Comparison of ENCODE assay signal across 26 cellular contexts in the genomic region with DNA sequence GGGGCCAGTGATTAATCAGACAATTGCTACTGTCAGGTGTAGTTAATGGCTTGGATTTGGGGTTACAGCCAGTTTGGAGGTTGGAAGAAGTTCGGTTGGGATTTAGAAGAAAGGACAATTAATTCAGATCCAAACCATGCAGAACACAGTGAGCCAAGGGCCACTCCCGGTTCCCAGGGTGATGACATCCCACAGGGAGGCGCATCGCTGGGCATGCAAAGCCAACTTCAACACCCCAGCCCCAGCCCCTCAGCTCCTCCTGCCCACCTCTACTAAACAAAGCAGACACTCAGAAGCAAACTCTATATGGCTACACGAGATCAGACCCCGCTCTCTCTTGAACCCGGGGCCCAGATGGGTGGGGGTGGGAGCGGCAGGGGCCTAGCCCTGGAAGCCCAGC. TPM values are rescaled to one million over a fixed set of nuclear protein-coding genes. Genes with fewer than 3 reads are reported as not detected.
"Had no signal": no experiment of that assay in that cellular context is flagged by ENCODE, and none has a peak within 500 bp of the region (broad histone marks: within the 10 kb centered on the region; RNA-seq: fewer than 3 reads in every experiment).

No MANE protein-coding gene starts in this region.

- DNase-seq: cortex of kidney; dorsolateral prefrontal cortex; effector CD8-positive, alpha-beta T cell; immature natural killer cell; lower lobe of right lung; occipital lobe; stimulated activated CD4-positive, alpha-beta T cell treated with anti-CD3 and anti-CD28 coated beads, Interleukin-2, amount 100 ng/mL, for 24 hours; stimulated activated CD4-positive, alpha-beta T cell treated with anti-CD3 and anti-CD28 coated beads, Interleukin-4, amount 100 ng/mL, for 4 hours; stimulated activated naive B cell treated with anti-CD40 and anti-IgM and Interleukin-4, amounts not matched to agents 10 μg/mL and 1 μg/mL and 100 μg/mL, for 72 hours; stimulated activated naive CD8-positive, alpha-beta T cell treated with anti-CD3 and anti-CD28 coated beads, Interleukin-15, amount 100 ng/mL, for 72 hours; testis; upper lobe of right lung had no signal

- H3K4me3 ChIP-seq: dorsolateral prefrontal cortex, lower lobe of right lung, pancreas, skin epidermis, testis, tibial nerve, upper lobe of right lung, vagina had no signal

- H3K4me1 ChIP-seq: tibial nerve, upper lobe of right lung, vagina had no signal

- H3K36me3 ChIP-seq: lower lobe of right lung, pancreas, tibial nerve, upper lobe of right lung, vagina had no signal

- H3K9me3 ChIP-seq: lower lobe of right lung, pancreas, testis, tibial nerve, upper lobe of right lung, vagina had no signal

- H3K27ac ChIP-seq: lower lobe of right lung, skin epidermis, testis, tibial nerve, upper lobe of right lung, vagina had no signal

- ATAC-seq: esophagus mucosa; lower lobe of right lung; natural killer cell treated with Interleukin-12 subunit alpha and Interleukin-12 subunit beta and Interleukin-15 and Interleukin-18, amount 100 ng/mL, for 72 hours; pancreas; stimulated activated naive B cell treated with anti-CD40 and anti-IgM and Interleukin-4, amounts not matched to agents 10 μg/mL and 1 μg/mL and 100 μg/mL, for 72 hours; stimulated activated naive CD8-positive, alpha-beta T cell treated with anti-CD3 and anti-CD28 coated beads, Interleukin-15, amount 100 ng/mL, for 72 hours; upper lobe of right lung had no signal

- H3K27me3 ChIP-seq: pancreas, testis, tibial nerve, upper lobe of right lung, vagina had no signal

RNA-seq across cellular contexts. Expression of gene MB, which starts 10.2 kb away (rescaled TPM):
- total RNA-seq: fibroblast of lung; frontal cortex; mesothelial cell of epicardium; natural killer cell treated with Interleukin-12 subunit alpha and Interleukin-12 subunit beta and Interleukin-15 and Interleukin-18, amount 100 ng/mL, for 72 hours; occipital lobe; progenitor cell of endocrine pancreas; renal cortical epithelial cell; sciatic nerve; subcutaneous adipose tissue; tibial nerve; vagina had no signal
- polyA plus RNA-seq: fibroblast of lung, keratinocyte had no signal
